In genomic region chrX:133781174-133781573, GRCh38 we compare ENCODE assay signal across 16 cellular contexts.
"Had no signal": no experiment of that assay in that cellular context is flagged by ENCODE, and none has a peak within 500 bp of the region (broad histone marks: within the 10 kb centered on the region; RNA-seq: fewer than 3 reads in every experiment).

No MANE protein-coding gene starts in this region.

- H3K27me3 ChIP-seq: brain microvascular endothelial cell, stomach had no signal

- DNase-seq: activated CD4-positive, alpha-beta T cell treated with anti-CD3 and anti-CD28 coated beads, Interleukin-2, amount 50 U/mL, for 1 hour; activated naive CD4-positive, alpha-beta T cell treated with anti-CD3 and anti-CD28 coated beads, Interleukin-2, amount 50 U/mL, for 16 hours; amniotic stem cell; brain microvascular endothelial cell; cerebellar nuclear complex; erythroblast; hippocampal formation; kidney glomerular epithelial cell; mucosa of descending colon; stimulated activated CD4-positive, alpha-beta T cell treated with anti-CD3 and anti-CD28 coated beads, Interleukin-4, amount 100 ng/mL, for 1 hour; stomach; T-helper 2 cell had no signal

- H3K9me3 Mint-ChIP-seq: dendritic cell treated with granulocyte-macrophage colony-stimulating factor and Interleukin-4, amounts not matched to agents 40 ng/mL and 50 ng/mL, for 4 days had no signal

- H3K27me3 Mint-ChIP-seq: dendritic cell treated with granulocyte-macrophage colony-stimulating factor and Interleukin-4, amounts not matched to agents 40 ng/mL and 50 ng/mL, for 4 days had no signal

- H3K27ac Mint-ChIP-seq: dendritic cell treated with granulocyte-macrophage colony-stimulating factor and Interleukin-4, amounts not matched to agents 40 ng/mL and 50 ng/mL, for 4 days had no signal

- H3K4me3 Mint-ChIP-seq: dendritic cell treated with granulocyte-macrophage colony-stimulating factor and Interleukin-4, amounts not matched to agents 40 ng/mL and 50 ng/mL, for 4 days; neural crest cell had no signal

- H3K27ac ChIP-seq: brain microvascular endothelial cell, stomach, thoracic aorta had no signal

- H3K4me3 ChIP-seq: lung, mucosa of descending colon, stomach, thoracic aorta had no signal

- H3K4me1 ChIP-seq: stomach had no signal

- H3K9me3 ChIP-seq: mucosa of descending colon, stomach, thoracic aorta had no signal

- H3K36me3 ChIP-seq: brain microvascular endothelial cell, stomach, thoracic aorta had no signal

- ATAC-seq: mucosa of descending colon had no signal
